Comparison of ENCODE assay signal across 9 cellular contexts in genomic region chr11:128469220-128469619, GRCh38.
DNase-seq lines count a peak whose midpoint lies in the region; ATAC-seq lines count a peak whose summit lies in the region.
"Had no signal": no experiment of that assay in that cellular context is flagged by ENCODE, and none has a peak within 500 bp of the region (broad histone marks: within the 10 kb centered on the region; RNA-seq: fewer than 3 reads in every experiment).

No MANE protein-coding gene starts in this region.

- POLR2A ChIA-PET in naive thymus-derived CD8-positive, alpha-beta T cell (lab: Charles Lee) = interaction anchor here (0.9 to 18.1 kb wide), 16 partner anchors 5 to 185 kb away, joined by 3 to 398 read pairs (median 6); no protein-coding TSS in a partner anchor

- DNase-seq in naive thymus-derived CD8-positive, alpha-beta T cell = no peak
- DNase-seq in NCI-H1417 treated with DMSO at 0.1 percent for 48 hours (lab: John Stamatoyannopoulos, UW) = no peak
- DNase-seq in iPS-NIHi11 (ENCODE audit: low spot score) = no peak
- no peak for DNase-seq in left cardiac atrium
- no peak for DNase-seq in occipital lobe (lab: John Stamatoyannopoulos, UW)
- DNase-seq: MG63 had no signal

- peak; percentile 49 for ATAC-seq in GM18511 (IDR thresholded peaks at IDR 0.05; ENCODE audit: unreplicated experiment)
- peak; percentile 46 for ATAC-seq in GM21526 (IDR thresholded peaks at IDR 0.05; ENCODE audit: low FRiP score, unreplicated experiment)
- ATAC-seq in naive thymus-derived CD8-positive, alpha-beta T cell = no peak
- no peak for ATAC-seq in left cardiac atrium

- intact Hi-C loops in left cardiac atrium (cut with DNase I) = loop anchor here in 1 of 2 donors (5.0 kb wide), 2 partner anchors 38 to 53 kb away; no protein-coding TSS in a partner anchor

- H3K36me3 Mint-ChIP-seq in naive thymus-derived CD8-positive, alpha-beta T cell = peaks cover 16 to 99% (median 72%) of the 10 kb centered on the region in 3 donors

- H3K4me1 Mint-ChIP-seq in naive thymus-derived CD8-positive, alpha-beta T cell = peaks cover 69 to 100% (median 96%) of the 10 kb centered on the region in 4 donors

- no peaks in the 10 kb centered on the region for H3K9me3 Mint-ChIP-seq in naive thymus-derived CD8-positive, alpha-beta T cell

- H3K27me3 Mint-ChIP-seq in naive thymus-derived CD8-positive, alpha-beta T cell = no peaks in the 10 kb centered on the region

- peak overlapping the region; percentile 63 to 89 (median 85) for H3K4me3 Mint-ChIP-seq in naive thymus-derived CD8-positive, alpha-beta T cell

- H3K27ac ChIP-seq in KOPT-K1 (ENCODE audit: low read depth, low read length, poor library complexity, severe bottlenecking) = peak overlapping the region; percentile 98

- peaks cover 93% of the 10 kb centered on the region for H3K36me3 ChIP-seq in KOPT-K1 (ENCODE audit: insufficient read depth, low read length)

- H3K9me3 ChIP-seq in KOPT-K1 (ENCODE audit: insufficient read depth, low read length, poor library complexity, severe bottlenecking) = no peaks in the 10 kb centered on the region
- H3K9me3 ChIP-seq: MG63 had no signal

- peak overlapping the region; percentile 93 to 99 (median 98) for H3K27ac Mint-ChIP-seq in naive thymus-derived CD8-positive, alpha-beta T cell

Comparison
In these comparisons a context has a peak if more than half of its experiments do, and no peak if none do; other contexts are left out.
1. ATAC-seq: peak in GM18511 (single experiment) and GM21526 (single experiment); none in naive thymus-derived CD8-positive, alpha-beta T cell (0 of 2) and left cardiac atrium (0 of 2).